2 cellular contexts compared by ENCODE assay signal in the genomic region with DNA sequence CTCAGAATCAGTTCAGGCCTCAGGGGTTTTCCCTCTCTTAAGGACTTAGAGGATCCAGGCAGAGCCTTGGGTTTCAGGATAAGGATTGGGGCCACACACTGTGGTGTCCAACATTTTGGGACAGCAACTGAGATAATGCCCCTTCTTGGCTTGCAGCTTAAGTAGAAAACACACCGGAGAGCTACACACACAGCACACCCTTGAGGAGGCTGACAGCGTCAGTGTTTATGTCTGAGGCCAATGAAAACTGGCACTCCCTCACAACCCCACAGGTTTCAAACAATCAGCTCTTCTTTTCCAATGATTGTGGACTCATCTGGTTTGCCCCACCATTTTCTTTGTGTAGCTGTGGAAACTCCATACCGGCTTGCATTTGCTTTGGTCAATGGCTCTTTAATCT.
TF ChIP-seq lines count a peak whose summit lies in the region.

No MANE protein-coding gene starts in this region.

TF ChIP-seq in HCT116, 20 proteins besides CTCF, POLR2A, EP300 and RAD21 (continued from another document):
- TF ChIP-seq, protein P1, sequence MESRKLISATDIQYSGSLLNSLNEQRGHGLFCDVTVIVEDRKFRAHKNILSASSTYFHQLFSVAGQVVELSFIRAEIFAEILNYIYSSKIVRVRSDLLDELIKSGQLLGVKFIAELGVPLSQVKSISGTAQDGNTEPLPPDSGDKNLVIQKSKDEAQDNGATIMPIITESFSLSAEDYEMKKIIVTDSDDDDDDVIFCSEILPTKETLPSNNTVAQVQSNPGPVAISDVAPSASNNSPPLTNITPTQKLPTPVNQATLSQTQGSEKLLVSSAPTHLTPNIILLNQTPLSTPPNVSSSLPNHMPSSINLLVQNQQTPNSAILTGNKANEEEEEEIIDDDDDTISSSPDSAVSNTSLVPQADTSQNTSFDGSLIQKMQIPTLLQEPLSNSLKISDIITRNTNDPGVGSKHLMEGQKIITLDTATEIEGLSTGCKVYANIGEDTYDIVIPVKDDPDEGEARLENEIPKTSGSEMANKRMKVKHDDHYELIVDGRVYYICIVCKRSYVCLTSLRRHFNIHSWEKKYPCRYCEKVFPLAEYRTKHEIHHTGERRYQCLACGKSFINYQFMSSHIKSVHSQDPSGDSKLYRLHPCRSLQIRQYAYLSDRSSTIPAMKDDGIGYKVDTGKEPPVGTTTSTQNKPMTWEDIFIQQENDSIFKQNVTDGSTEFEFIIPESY (IDR thresholded peaks at IDR 0.05; ENCODE audit: extremely low read depth, insufficient replicate concordance, low read length): no peak
- TF ChIP-seq SRF (IDR thresholded peaks at IDR 0.05; ENCODE audit: low read depth): no peak
- TF ChIP-seq EZH2phosphoT487 (IDR thresholded peaks at IDR 0.05; ENCODE audit: borderline replicate concordance): no peak
- TF ChIP-seq EGR1 (IDR thresholded peaks at IDR 0.05; ENCODE audit: low read depth): no peak
- TF ChIP-seq FOSL1 (IDR thresholded peaks at IDR 0.05; ENCODE audit: low read depth): no peak
- TF ChIP-seq CBX3 (IDR thresholded peaks at IDR 0.05; ENCODE audit: low read depth): no peak
- TF ChIP-seq, protein P2, sequence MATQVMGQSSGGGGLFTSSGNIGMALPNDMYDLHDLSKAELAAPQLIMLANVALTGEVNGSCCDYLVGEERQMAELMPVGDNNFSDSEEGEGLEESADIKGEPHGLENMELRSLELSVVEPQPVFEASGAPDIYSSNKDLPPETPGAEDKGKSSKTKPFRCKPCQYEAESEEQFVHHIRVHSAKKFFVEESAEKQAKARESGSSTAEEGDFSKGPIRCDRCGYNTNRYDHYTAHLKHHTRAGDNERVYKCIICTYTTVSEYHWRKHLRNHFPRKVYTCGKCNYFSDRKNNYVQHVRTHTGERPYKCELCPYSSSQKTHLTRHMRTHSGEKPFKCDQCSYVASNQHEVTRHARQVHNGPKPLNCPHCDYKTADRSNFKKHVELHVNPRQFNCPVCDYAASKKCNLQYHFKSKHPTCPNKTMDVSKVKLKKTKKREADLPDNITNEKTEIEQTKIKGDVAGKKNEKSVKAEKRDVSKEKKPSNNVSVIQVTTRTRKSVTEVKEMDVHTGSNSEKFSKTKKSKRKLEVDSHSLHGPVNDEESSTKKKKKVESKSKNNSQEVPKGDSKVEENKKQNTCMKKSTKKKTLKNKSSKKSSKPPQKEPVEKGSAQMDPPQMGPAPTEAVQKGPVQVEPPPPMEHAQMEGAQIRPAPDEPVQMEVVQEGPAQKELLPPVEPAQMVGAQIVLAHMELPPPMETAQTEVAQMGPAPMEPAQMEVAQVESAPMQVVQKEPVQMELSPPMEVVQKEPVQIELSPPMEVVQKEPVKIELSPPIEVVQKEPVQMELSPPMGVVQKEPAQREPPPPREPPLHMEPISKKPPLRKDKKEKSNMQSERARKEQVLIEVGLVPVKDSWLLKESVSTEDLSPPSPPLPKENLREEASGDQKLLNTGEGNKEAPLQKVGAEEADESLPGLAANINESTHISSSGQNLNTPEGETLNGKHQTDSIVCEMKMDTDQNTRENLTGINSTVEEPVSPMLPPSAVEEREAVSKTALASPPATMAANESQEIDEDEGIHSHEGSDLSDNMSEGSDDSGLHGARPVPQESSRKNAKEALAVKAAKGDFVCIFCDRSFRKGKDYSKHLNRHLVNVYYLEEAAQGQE (IDR thresholded peaks at IDR 0.05; ENCODE audit: low read depth): no peak
- no peak for TF ChIP-seq SP1 (IDR thresholded peaks at IDR 0.05; ENCODE audit: low read depth)

TF ChIP-seq in WTC11, 78 proteins besides CTCF, POLR2A, EP300 and RAD21 (continued from another document):
- TF ChIP-seq, protein P3, sequence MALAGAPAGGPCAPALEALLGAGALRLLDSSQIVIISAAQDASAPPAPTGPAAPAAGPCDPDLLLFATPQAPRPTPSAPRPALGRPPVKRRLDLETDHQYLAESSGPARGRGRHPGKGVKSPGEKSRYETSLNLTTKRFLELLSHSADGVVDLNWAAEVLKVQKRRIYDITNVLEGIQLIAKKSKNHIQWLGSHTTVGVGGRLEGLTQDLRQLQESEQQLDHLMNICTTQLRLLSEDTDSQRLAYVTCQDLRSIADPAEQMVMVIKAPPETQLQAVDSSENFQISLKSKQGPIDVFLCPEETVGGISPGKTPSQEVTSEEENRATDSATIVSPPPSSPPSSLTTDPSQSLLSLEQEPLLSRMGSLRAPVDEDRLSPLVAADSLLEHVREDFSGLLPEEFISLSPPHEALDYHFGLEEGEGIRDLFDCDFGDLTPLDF (CRISPR knock-in tag; IDR thresholded peaks at IDR 0.05): no peak
- TF ChIP-seq, protein P4, sequence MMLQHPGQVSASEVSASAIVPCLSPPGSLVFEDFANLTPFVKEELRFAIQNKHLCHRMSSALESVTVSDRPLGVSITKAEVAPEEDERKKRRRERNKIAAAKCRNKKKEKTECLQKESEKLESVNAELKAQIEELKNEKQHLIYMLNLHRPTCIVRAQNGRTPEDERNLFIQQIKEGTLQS (CRISPR knock-in tag; conservative IDR thresholded peaks at IDR 0.05): no peak
- no peak for TF ChIP-seq ETV6 (CRISPR knock-in tag; IDR thresholded peaks at IDR 0.05)
TF ChIP-seq in WTC11: peak in this region for 0.
